In genomic region chr7:1144269-1144771, GRCh38 we compare ENCODE assay signal across 9 cellular contexts. TPM values are rescaled to one million over a fixed set of nuclear protein-coding genes. Genes with fewer than 3 reads are reported as not detected.
DNase-seq lines count a peak whose midpoint lies in the region; TF ChIP-seq lines count a peak whose summit lies in the region.
"Had no signal": no experiment of that assay in that cellular context is flagged by ENCODE, and none has a peak within 500 bp of the region (broad histone marks: within the 10 kb centered on the region; RNA-seq: fewer than 3 reads in every experiment).

No MANE protein-coding gene starts in this region.

- H3K4me1 Mint-ChIP-seq in activated CD4-positive, alpha-beta T cell treated with anti-CD3 and anti-CD28 coated beads, Interleukin-2, amount 10 ng/mL, durations not matched to agents 24 days and 14 days = no peaks in the 10 kb centered on the region

- no peak overlapping the region for H3K4me3 ChIP-seq in left ventricle myocardium inferior
- H3K4me3 ChIP-seq in PC-9 = no peak overlapping the region

- CTCF ChIA-PET in PC-9 (lab: Charles Lee) = no interaction called here

- peaks cover 1% of the 10 kb centered on the region for H3K36me3 ChIP-seq in left ventricle myocardium inferior
- H3K36me3 ChIP-seq in PC-9 (ENCODE audit: low read depth) = no peaks in the 10 kb centered on the region

- no peaks in the 10 kb centered on the region for H3K9me3 ChIP-seq in left ventricle myocardium inferior (replicated peaks)
- no peaks in the 10 kb centered on the region for H3K9me3 ChIP-seq in PC-9 (ENCODE audit: insufficient read depth, low read depth)

- no peaks in the 10 kb centered on the region for H3K9me3 Mint-ChIP-seq in activated CD4-positive, alpha-beta T cell treated with anti-CD3 and anti-CD28 coated beads, Interleukin-2, amount 10 ng/mL, durations not matched to agents 24 days and 14 days
- H3K9me3 Mint-ChIP-seq: T-helper 1 cell treated with Interleukin-12 subunit alpha and Interleukin-12 subunit beta and Interleukin-4 antibody, amounts not matched to agents 30 μg/mL and 1 μg/mL, for 36 hours had no signal

- no TSS peak for BruUV-seq in PC-9 (replicated peaks; lab: Mats Ljungman, UMichigan)

- peak overlapping the region; percentile 12 for H3K27ac ChIP-seq in left ventricle myocardium inferior (replicated peaks)
- no peak overlapping the region for H3K27ac ChIP-seq in PC-9

- TF ChIP-seq CTCF in left ventricle myocardium inferior (IDR thresholded peaks at IDR 0.05; ENCODE audit: borderline replicate concordance) (peak; percentile 59), PC-9 (conservative IDR thresholded peaks at IDR 0.05) (no peak; the same call in 1 of the 2 replicates)

- intact Hi-C loops in activated CD4-positive, alpha-beta T cell treated with anti-CD3 and anti-CD28 coated beads, Interleukin-2, amount 10 ng/mL, durations not matched to agents 24 days and 14 days (cut with micrococcal nuclease) = no loop called here
- intact Hi-C loops in left ventricle myocardium inferior (cut with micrococcal nuclease) = no loop called here
- intact Hi-C loops in PC-9 (cut with micrococcal nuclease; ENCODE audit: unreplicated experiment) = no loop called here

- no peaks in the 10 kb centered on the region for H3K9me2 ChIP-seq in PC-9 (ENCODE audit: insufficient read depth)

- H4K20me1 ChIP-seq in PC-9 (ENCODE audit: insufficient read depth) = no peaks in the 10 kb centered on the region

- H3F3A ChIP-seq in PC-9 (ENCODE audit: insufficient read depth, low read depth) = peaks cover 16% of the 10 kb centered on the region; the same call in 1 of the 2 replicates

- POLR2A ChIA-PET in PC-9 (lab: Charles Lee; ENCODE audit: unreplicated experiment) = interaction anchor here (0.5 kb wide), 1 partner anchor 115 kb away, joined by 3 read pairs; no protein-coding TSS in a partner anchor

- H2AFZ ChIP-seq in PC-9 = no peak overlapping the region

- H3K36me3 Mint-ChIP-seq in activated CD4-positive, alpha-beta T cell treated with anti-CD3 and anti-CD28 coated beads, Interleukin-2, amount 10 ng/mL, durations not matched to agents 24 days and 14 days (ENCODE audit: low read depth) = no peaks in the 10 kb centered on the region

- H3K79me2 ChIP-seq in PC-9 (ENCODE audit: low read depth) = no peaks in the 10 kb centered on the region

- no peak overlapping the region for H3K4me2 ChIP-seq in PC-9

- H3K4me1 ChIP-seq in left ventricle myocardium inferior (peaks cover 10% of the 10 kb centered on the region), PC-9 (replicated peaks; ENCODE audit: insufficient read depth) (peaks cover 3% of the 10 kb centered on the region)

- H3K27me3 ChIP-seq in left ventricle myocardium inferior (ENCODE audit: low read depth) = no peaks in the 10 kb centered on the region
- no peaks in the 10 kb centered on the region for H3K27me3 ChIP-seq in PC-9 (ENCODE audit: insufficient read depth, low read depth)

- no peak overlapping the region for H3K27ac Mint-ChIP-seq in activated CD4-positive, alpha-beta T cell treated with anti-CD3 and anti-CD28 coated beads, Interleukin-2, amount 10 ng/mL, durations not matched to agents 24 days and 14 days
- H3K27ac Mint-ChIP-seq: T-helper 1 cell treated with Interleukin-12 subunit alpha and Interleukin-12 subunit beta and Interleukin-4 antibody, amounts not matched to agents 30 μg/mL and 1 μg/mL, for 36 hours had no signal

- DNase-seq in activated CD4-positive, alpha-beta T cell treated with anti-CD3 and anti-CD28 coated beads, Interleukin-2, amount 10 ng/mL, durations not matched to agents 24 days and 14 days = peak; percentile 56
- DNase-seq in activated CD4-positive, alpha-beta T cell treated with anti-CD3 and anti-CD28 coated beads for 48 hours = no peak
- peak; percentile 13 for DNase-seq in SKM-1 treated with dmso at 0.1 percent for 144 hours (lab: John Stamatoyannopoulos, UW; ENCODE audit: unreplicated experiment)
- DNase-seq in left ventricle myocardium inferior = peak; percentile 50
- DNase-seq in activated T-cell treated with anti-CD3 and anti-CD28 coated beads for 4 hours = no peak
- DNase-seq in islet precursor cell = no peak
- DNase-seq in iPS-NIHi7 (ENCODE audit: extremely low spot score) = no peak
- no peak for DNase-seq in PC-9

- H3K4me3 Mint-ChIP-seq in activated CD4-positive, alpha-beta T cell treated with anti-CD3 and anti-CD28 coated beads, Interleukin-2, amount 10 ng/mL, durations not matched to agents 24 days and 14 days = no peak overlapping the region
- H3K4me3 Mint-ChIP-seq: T-helper 1 cell treated with Interleukin-12 subunit alpha and Interleukin-12 subunit beta and Interleukin-4 antibody, amounts not matched to agents 30 μg/mL and 1 μg/mL, for 36 hours had no signal

- H3K27me3 Mint-ChIP-seq in activated CD4-positive, alpha-beta T cell treated with anti-CD3 and anti-CD28 coated beads, Interleukin-2, amount 10 ng/mL, durations not matched to agents 24 days and 14 days = no peaks in the 10 kb centered on the region

RNA-seq across cellular contexts. Expression of gene ZFAND2A, which starts 15.7 kb away (rescaled TPM):
- 19.9 and 24.2 TPM in 2 replicates for total RNA-seq in activated CD4-positive, alpha-beta T cell treated with anti-CD3 and anti-CD28 coated beads, Interleukin-2, amount 10 ng/mL, durations not matched to agents 24 days and 14 days
- total RNA-seq in left ventricle myocardium inferior = 6.6 TPM
- 51.2 and 65.1 TPM in 2 replicates for total RNA-seq in PC-9 (2021)

RNA-seq across cellular contexts. Expression of gene GPER1, which starts 56.4 kb away (rescaled TPM):
- total RNA-seq in activated CD4-positive, alpha-beta T cell treated with anti-CD3 and anti-CD28 coated beads, Interleukin-2, amount 10 ng/mL, durations not matched to agents 24 days and 14 days = 0.09 TPM in 1 of 2 replicates, not detected in the other
- total RNA-seq in left ventricle myocardium inferior (3.0 TPM), PC-9 (2021) (0.37 and 0.85 TPM in 2 replicates)

Comparison
In these comparisons a context has a peak if more than half of its experiments do, and no peak if none do; other contexts are left out.
1. DNase-seq: peak in activated CD4-positive, alpha-beta T cell treated with anti-CD3 and anti-CD28 coated beads, Interleukin-2, amount 10 ng/mL, durations not matched to agents 24 days and 14 days (single experiment), SKM-1 treated with dmso at 0.1 percent for 144 hours (single experiment) and left ventricle myocardium inferior (single experiment); none in activated CD4-positive, alpha-beta T cell treated with anti-CD3 and anti-CD28 coated beads for 48 hours (single experiment), activated T-cell treated with anti-CD3 and anti-CD28 coated beads for 4 hours (single experiment), islet precursor cell (single experiment), iPS-NIHi7 (single experiment) and PC-9 (0 of 2).